ENCODE assay signal across 8 cellular contexts in the genomic region with DNA sequence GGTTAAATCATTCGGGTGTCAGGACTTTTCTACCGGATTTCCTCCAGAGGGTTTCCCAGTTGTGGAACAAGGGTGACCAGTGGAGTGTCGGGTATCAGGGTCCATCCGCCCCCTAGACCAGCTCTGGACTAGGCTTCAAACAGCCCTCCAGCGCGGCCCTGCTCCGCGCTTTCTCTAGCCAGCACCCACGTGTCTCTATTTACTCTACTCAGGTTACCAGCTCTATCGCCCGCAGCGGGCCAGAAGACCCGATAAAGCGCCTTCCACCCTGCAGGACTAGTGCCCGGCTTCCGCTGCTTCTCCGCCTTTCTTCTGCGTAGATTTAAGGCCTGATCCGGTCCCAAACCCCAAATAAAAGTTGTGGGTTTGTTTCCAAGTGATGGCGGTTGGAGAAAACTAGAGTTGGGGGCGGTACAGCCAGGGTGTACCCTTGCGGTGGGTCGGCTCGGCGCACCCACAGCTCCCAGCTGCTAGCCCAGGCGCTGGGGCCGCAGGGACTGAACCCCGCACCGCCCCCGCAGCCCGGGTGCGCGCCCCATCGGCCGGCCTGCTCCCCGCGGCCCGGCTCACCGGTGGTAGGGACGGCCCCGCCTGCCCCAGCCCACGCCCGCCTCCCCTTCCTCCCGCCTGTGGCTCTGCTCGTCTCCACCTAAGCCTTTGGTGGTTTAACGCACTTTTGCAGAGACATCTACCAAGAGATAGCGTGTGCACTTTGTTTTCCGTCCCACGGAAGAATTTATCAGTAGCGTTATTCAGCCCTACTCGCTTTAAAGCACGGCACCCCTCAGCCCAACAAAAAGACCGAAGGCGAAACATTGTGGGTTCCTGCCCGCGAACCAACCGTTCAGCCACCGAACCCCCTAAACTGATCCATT. TPM values are rescaled to one million over a fixed set of nuclear protein-coding genes. Genes with fewer than 3 reads are reported as not detected.
A peak's percentile ranks its signal among the peaks of the same experiment; 100 is the strongest.
DNase-seq lines count a peak whose midpoint lies in the region; ATAC-seq and TF ChIP-seq lines count a peak whose summit lies in the region.

No MANE protein-coding gene starts in this region.

- H3F3A ChIP-seq in SU-DHL-6 (ENCODE audit: insufficient read depth) = 0 out of 2 replicates have a peak, but pooled peaks cover 9% of the 10 kb centered on the region

- ATAC-seq in HG02870 (IDR thresholded peaks at IDR 0.05; ENCODE audit: unreplicated experiment) (peak; percentile 31), left lobe of liver (peak; percentile 19)

- H4K20me1 ChIP-seq in SU-DHL-6 (ENCODE audit: low read depth, low read length) = no peaks in the 10 kb centered on the region

- H3K9me2 ChIP-seq in SU-DHL-6 (replicated peaks; ENCODE audit: insufficient read depth, low read length) = no peaks in the 10 kb centered on the region

- H3K4me2 ChIP-seq in SU-DHL-6 (ENCODE audit: low read depth, low read length, poor library complexity, severe bottlenecking) = peak overlapping the region; percentile 76

- no peak overlapping the region for H2AFZ ChIP-seq in SU-DHL-6 (ENCODE audit: low read depth, low read length, severe bottlenecking)

- H3K36me3 ChIP-seq in SU-DHL-6 (ENCODE audit: low read length) = peaks cover 4% of the 10 kb centered on the region; the same call in 1 of the 2 replicates

- H3K27ac ChIP-seq in SU-DHL-6 (ENCODE audit: low read depth, low read length) = peak overlapping the region; percentile 76

- H3K79me2 ChIP-seq in SU-DHL-6 (ENCODE audit: insufficient read depth, low read length) = peaks cover 54% of the 10 kb centered on the region

- no peaks in the 10 kb centered on the region for H3K27me3 ChIP-seq in SU-DHL-6 (ENCODE audit: low read length)

- DNase-seq in DMS53 treated with DMSO at 0.1 percent for 48 hours (lab: John Stamatoyannopoulos, UW; ENCODE audit: unreplicated experiment) (peak; percentile 35), astrocyte of the cerebellum (ENCODE audit: low read depth) (no peak), left lobe of liver (ENCODE audit: low spot score) (no peak), NCI-H187 treated with DMSO at 0.1 percent for 48 hours (lab: John Stamatoyannopoulos, UW) (no peak), NCI-H1694 (lab: John Stamatoyannopoulos, UW) (no peak)
- peak; percentile 31 for DNase-seq in stimulated activated CD8-positive, alpha-beta memory T cell treated with anti-CD3 and anti-CD28 coated beads, Interleukin-15, amount 100 ng/mL, for 24 hours (ENCODE audit: low read depth)

- peak overlapping the region; percentile 94 for H3K9ac ChIP-seq in SU-DHL-6 (ENCODE audit: low read length)

- H3K4me3 ChIP-seq in SU-DHL-6 (ENCODE audit: insufficient read depth, low read length, poor library complexity, severe bottlenecking) = peak overlapping the region; percentile 80
- peak overlapping the region; percentile 56 for H3K4me3 ChIP-seq in astrocyte of the cerebellum (ENCODE audit: low read depth, low read length)

- no peak for TF ChIP-seq CTCF in SU-DHL-6 (IDR thresholded peaks at IDR 0.05; ENCODE audit: insufficient read depth, low read length, poor library complexity, severe bottlenecking)
- no peak for TF ChIP-seq CTCF in astrocyte of the cerebellum (IDR thresholded peaks at IDR 0.05; ENCODE audit: low read depth, low read length, missing control alignments)

- no peaks in the 10 kb centered on the region for H3K9me3 ChIP-seq in SU-DHL-6 (ENCODE audit: insufficient read depth, low read length)

- in situ Hi-C loops in astrocyte of the cerebellum (cut with HindIII; ENCODE audit: low sequenced_read_pairs) = no loop called here

RNA-seq across cellular contexts. Expression of gene LEF1, which starts 2.1 kb away (rescaled TPM):
- total RNA-seq in left lobe of liver = 0.73 TPM

Comparison
In these comparisons a context has a peak if more than half of its experiments do, and no peak if none do; other contexts are left out.
1. DNase-seq: peak in DMS53 treated with DMSO at 0.1 percent for 48 hours (single experiment) and stimulated activated CD8-positive, alpha-beta memory T cell treated with anti-CD3 and anti-CD28 coated beads, Interleukin-15, amount 100 ng/mL, for 24 hours (single experiment); none in astrocyte of the cerebellum (single experiment), left lobe of liver (single experiment), NCI-H187 treated with DMSO at 0.1 percent for 48 hours (single experiment) and NCI-H1694 (single experiment).